In the genomic region with DNA sequence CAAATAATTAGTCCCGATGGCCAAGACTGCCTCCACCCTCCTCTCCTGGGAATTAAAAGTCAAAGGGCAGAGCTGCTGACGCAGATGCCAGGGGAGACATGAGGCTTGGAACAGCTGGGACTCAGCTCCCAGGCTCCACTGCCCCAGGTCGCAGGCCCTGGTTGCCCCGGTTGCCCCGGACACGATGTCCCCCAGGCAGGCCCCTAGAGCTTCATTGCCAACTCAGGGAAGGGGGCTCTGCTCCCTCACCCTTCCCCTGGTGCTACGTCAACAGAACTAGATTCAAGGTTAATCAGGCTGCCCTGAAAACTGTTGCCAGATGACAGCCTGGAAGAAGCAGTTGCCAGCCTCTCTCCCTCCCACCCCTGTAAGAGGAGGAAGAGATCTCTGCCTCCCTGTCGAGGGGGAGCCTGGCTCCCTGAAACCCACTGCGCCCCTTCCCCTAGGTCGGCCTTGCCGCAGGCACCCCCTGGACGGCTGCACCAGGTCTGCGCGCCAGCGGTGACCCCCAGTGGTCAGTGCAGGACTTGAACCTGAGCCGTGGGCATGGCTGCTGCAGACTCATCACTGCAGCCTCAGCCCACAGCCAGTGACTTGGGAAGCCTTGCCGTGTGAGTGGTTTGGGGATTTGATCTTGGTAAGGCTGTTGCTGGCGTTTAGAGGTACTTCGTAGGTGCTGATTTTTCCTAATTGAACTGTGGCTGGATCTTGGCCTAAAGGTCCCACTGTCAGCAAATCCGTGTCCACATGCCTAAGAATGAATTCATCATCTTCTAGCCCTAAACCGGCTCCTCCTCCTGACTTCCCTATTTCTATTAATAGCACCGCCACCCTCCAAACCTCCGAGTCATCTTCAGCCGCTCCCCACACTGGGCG, we compare ENCODE assay signal across 8 cellular contexts.
DNase-seq lines count a peak whose midpoint lies in the region; ATAC-seq and TF ChIP-seq lines count a peak whose summit lies in the region.

No MANE protein-coding gene starts in this region.

- H3K36me3 ChIP-seq in CD4-positive, alpha-beta memory T cell (ENCODE audit: insufficient read depth, low read length), result no peaks in the 10 kb centered on the region
- H3K36me3 ChIP-seq in HCT116 (ENCODE audit: control insufficient read depth in 1 of 2, insufficient read depth in 2 of 2, low read length in 2 of 2), result no peaks in the 10 kb centered on the region

- H3K9me2 ChIP-seq in HCT116 (ENCODE audit: insufficient read depth), result no peaks in the 10 kb centered on the region

- ATAC-seq in HCT116, result peak; percentile 87

- H3K27ac ChIP-seq in CD4-positive, alpha-beta memory T cell (ENCODE audit: low read depth, low read length), result no peak overlapping the region
- H3K27ac ChIP-seq in HCT116 (ENCODE audit: low read depth, low read length), result peak overlapping the region; percentile 79
- peak overlapping the region; percentile 21 to 95 (median 81) for H3K27ac ChIP-seq in dorsolateral prefrontal cortex

- peaks cover 16 to 39% (median 25%) of the 10 kb centered on the region in 4 donors for H3K4me1 Mint-ChIP-seq in CD4-positive, alpha-beta memory T cell
- peaks cover 24% of the 10 kb centered on the region for H3K4me1 Mint-ChIP-seq in activated CD4-positive, alpha-beta T cell treated with anti-CD3 and anti-CD28 coated beads, Interleukin-2, amount 10 ng/mL, durations not matched to agents 24 days and 14 days

- POLR2A ChIA-PET in CD4-positive, alpha-beta memory T cell (lab: Charles Lee; ENCODE audit: partially characterized antibody), result interaction anchor here (0.8 to 18.7 kb wide), 5 partner anchors 19 to 97 kb away, joined by 4 to 673 read pairs (median 7); partner anchors contain the start of gene TOB1
- POLR2A ChIA-PET in HCT116 (lab: Charles Lee), result interaction anchor here (0.8 to 6.9 kb wide), 8 partner anchors 10 to 205 kb away, joined by 3 to 88 read pairs (median 5); partner anchors contain the start of gene TOB1

- H3K4me3 ChIP-seq in CD4-positive, alpha-beta memory T cell (ENCODE audit: low read length in 2 of 2), result no peak overlapping the region
- H3K4me3 ChIP-seq in HCT116 (replicated peaks in 1 of 2; ENCODE audit: low read depth in 1 of 2, low read length in 2 of 2) (peak overlapping the region; percentile 29 to 42), dorsolateral prefrontal cortex (peak overlapping the region in 19 of 59 donors; percentile 0 to 49 (median 15)), lower leg skin (ENCODE audit: low read depth, poor library complexity, severe bottlenecking) (no peak overlapping the region)

- WGBS in lower leg skin, 2 donors, result 4 to 17% methylated on average over 17 to 23 of the region's 25 CpGs

- H3K79me2 ChIP-seq in HCT116 (ENCODE audit: insufficient read depth, low read length), result no peaks in the 10 kb centered on the region

- DNase-seq in CD4-positive, alpha-beta memory T cell, result peak in 4 of 5 donors; percentile 39 to 66 (median 44)
- DNase-seq in HCT116 (ENCODE audit: low read depth, low spot score) (peak; percentile 88), NCI-H460 (ENCODE audit: extremely low read depth, low read depth) (peak; percentile 95), dorsolateral prefrontal cortex (peak; percentile 67 to 86 (median 80)), lower leg skin (ENCODE audit: low spot score in 2 of 2) (peak; percentile 90 to 93), NCI-H446 treated with DMSO at 0.1 percent for 48 hours (lab: John Stamatoyannopoulos, UW) (no peak)
- peak; percentile 85 for DNase-seq in activated CD4-positive, alpha-beta T cell treated with anti-CD3 and anti-CD28 coated beads, Interleukin-2, amount 10 ng/mL, durations not matched to agents 24 days and 14 days
- peak; percentile 47 for DNase-seq in stimulated activated CD4-positive, alpha-beta T cell treated with anti-CD3 and anti-CD28 coated beads, Interleukin-4, amount 100 ng/mL, for 1 hour

- BruUV-seq in HCT116 (replicated peaks; lab: Mats Ljungman, UMichigan), result TSS peak; percentile 31

- peak; percentile 86 to 99 (median 97) for TF ChIP-seq CTCF in HCT116 (IDR thresholded peaks at IDR 0.05 in 2 of 3, conservative IDR thresholded peaks at IDR 0.05 in 1 of 3; ENCODE audit: borderline replicate concordance in 1 of 3, insufficient read depth in 1 of 3, low read depth in 2 of 3, low read length in 2 of 3)
- peak; percentile 61 to 98 (median 88) for TF ChIP-seq CTCF in dorsolateral prefrontal cortex (IDR thresholded peaks at IDR 0.05 in 54 of 56, conservative IDR thresholded peaks at IDR 0.05 in 2 of 56; ENCODE audit: low read depth in 1 of 56, partially characterized antibody in 56 of 56)
- no peak for TF ChIP-seq CTCF in lower leg skin (IDR thresholded peaks at IDR 0.05)

- intact Hi-C loops in CD4-positive, alpha-beta memory T cell (cut with micrococcal nuclease), result loop anchor here (1.0 kb wide), 2 partner anchors 87 to 98 kb away; no protein-coding TSS in a partner anchor
- intact Hi-C loops in HCT116 (cut with micrococcal nuclease) (loop anchor here (1.0 to 2.0 kb wide), 5 partner anchors 87 to 467 kb away; partner anchors contain the start of gene SPATA20), dorsolateral prefrontal cortex (cut with DNase I) (loop anchor here (2.0 to 10.0 kb wide), 4 partner anchors 99 to 405 kb away; partner anchors contain the start of gene SPATA20 (in 1 of the 2)), lower leg skin (cut with DNase I; ENCODE audit: low total_unique reads) (loop anchor here (5.0 kb wide), 2 partner anchors 83 to 98 kb away; partner anchors contain the start of gene TOB1)
- intact Hi-C loops in activated CD4-positive, alpha-beta T cell treated with anti-CD3 and anti-CD28 coated beads, Interleukin-2, amount 10 ng/mL, durations not matched to agents 24 days and 14 days (cut with micrococcal nuclease), result loop anchor here (1.0 to 10.0 kb wide), 2 partner anchors 98 to 405 kb away; partner anchors contain the start of gene SPATA20

- H3K4me3 Mint-ChIP-seq in CD4-positive, alpha-beta memory T cell, result peak overlapping the region in 2 of 8 donors; percentile 25 to 35
- H3K4me3 Mint-ChIP-seq in activated CD4-positive, alpha-beta T cell treated with anti-CD3 and anti-CD28 coated beads, Interleukin-2, amount 10 ng/mL, durations not matched to agents 24 days and 14 days, result no peak overlapping the region

- TF ChIP-seq POLR2A in HCT116 (IDR thresholded peaks at IDR 0.05; ENCODE audit: borderline replicate concordance, extremely low read depth, insufficient read depth, insufficient read length) (no peak), lower leg skin (IDR thresholded peaks at IDR 0.05) (no peak)

- H3K9me3 Mint-ChIP-seq in CD4-positive, alpha-beta memory T cell, result no peaks in the 10 kb centered on the region
- no peaks in the 10 kb centered on the region for H3K9me3 Mint-ChIP-seq in activated CD4-positive, alpha-beta T cell treated with anti-CD3 and anti-CD28 coated beads, Interleukin-2, amount 10 ng/mL, durations not matched to agents 24 days and 14 days

- peak; percentile 100 for TF ChIP-seq RAD21 in HCT116 (IDR thresholded peaks at IDR 0.05; ENCODE audit: low read depth)

- H3K27ac Mint-ChIP-seq in CD4-positive, alpha-beta memory T cell, result peak overlapping the region in 4 of 7 donors; percentile 39 to 72 (median 58)
- no peak overlapping the region for H3K27ac Mint-ChIP-seq in activated CD4-positive, alpha-beta T cell treated with anti-CD3 and anti-CD28 coated beads, Interleukin-2, amount 10 ng/mL, durations not matched to agents 24 days and 14 days

- RAD21 ChIA-PET in HCT116 (lab: Charles Lee; ENCODE audit: low non-redundant PET in 1 of 2, low total read pairs in 2 of 2, uncharacterized antibody in 2 of 2, unreplicated experiment in 2 of 2), result interaction anchor here (0.6 to 3.0 kb wide), 9 partner anchors 56 to 167 kb away, joined by 3 to 11 read pairs (median 4); partner anchors contain the start of gene TOB1 (in 1 of the 2)

- H3K27me3 ChIP-seq in CD4-positive, alpha-beta memory T cell (ENCODE audit: insufficient read depth, low read length), result no peaks in the 10 kb centered on the region
- H3K27me3 ChIP-seq in HCT116 (ENCODE audit: insufficient read depth, low read length) (no peaks in the 10 kb centered on the region), dorsolateral prefrontal cortex (no peaks in the 10 kb centered on the region)

- peak overlapping the region; percentile 66 for H3K9ac ChIP-seq in HCT116 (ENCODE audit: low read length)

- H3K36me3 Mint-ChIP-seq in CD4-positive, alpha-beta memory T cell, result no peaks in the 10 kb centered on the region
- H3K36me3 Mint-ChIP-seq in activated CD4-positive, alpha-beta T cell treated with anti-CD3 and anti-CD28 coated beads, Interleukin-2, amount 10 ng/mL, durations not matched to agents 24 days and 14 days (ENCODE audit: low read depth), result no peaks in the 10 kb centered on the region

- H3K4me1 ChIP-seq in CD4-positive, alpha-beta memory T cell (ENCODE audit: insufficient read depth, low read length), result peaks cover 20% of the 10 kb centered on the region
- H3K4me1 ChIP-seq in HCT116 (ENCODE audit: control insufficient read depth in 1 of 2, insufficient read depth in 2 of 2, low read length in 2 of 2), result peaks cover 74 to 97% of the 10 kb centered on the region in 2 experiments

- no peaks in the 10 kb centered on the region for H3K9me3 ChIP-seq in CD4-positive, alpha-beta memory T cell (ENCODE audit: control insufficient read depth in 1 of 2, low read length in 2 of 2)
- H3K9me3 ChIP-seq in HCT116 (ENCODE audit: control insufficient read depth in 1 of 2, insufficient read depth in 1 of 2, low read depth in 1 of 2, low read length in 2 of 2), result no peaks in the 10 kb centered on the region

- CTCF ChIA-PET in CD4-positive, alpha-beta memory T cell (lab: Charles Lee; ENCODE audit: partially characterized antibody), result interaction anchor here (0.9 to 17.7 kb wide), 16 partner anchors 11 to 167 kb away, joined by 3 to 515 read pairs (median 6); partner anchors contain the start of gene TOB1
- CTCF ChIA-PET in HCT116 (lab: Charles Lee), result interaction anchor here (0.8 to 8.3 kb wide), 12 partner anchors 9 to 167 kb away, joined by 3 to 85 read pairs (median 7); partner anchors contain the start of gene TOB1

- H3K4me2 ChIP-seq in HCT116 (ENCODE audit: low read length), result peak overlapping the region; percentile 86

- no peaks in the 10 kb centered on the region for H4K20me1 ChIP-seq in HCT116 (ENCODE audit: insufficient read depth)

- H2AFZ ChIP-seq in HCT116 (ENCODE audit: low read depth, low read length, poor library complexity, severe bottlenecking), result peak overlapping the region; percentile 82

- peaks cover 0 to 2% of the 10 kb centered on the region in 2 donors for H3K27me3 Mint-ChIP-seq in CD4-positive, alpha-beta memory T cell
- H3K27me3 Mint-ChIP-seq in activated CD4-positive, alpha-beta T cell treated with anti-CD3 and anti-CD28 coated beads, Interleukin-2, amount 10 ng/mL, durations not matched to agents 24 days and 14 days, result no peaks in the 10 kb centered on the region

Comparison
In these comparisons a context has a peak if more than half of its experiments do, and no peak if none do; other contexts are left out.
1. H3K4me3 ChIP-seq: peak in HCT116 (2 of 2); none in CD4-positive, alpha-beta memory T cell (0 of 2) and lower leg skin (single experiment).
2. CTCF ChIP-seq: peak in HCT116 (3 of 3) and dorsolateral prefrontal cortex (56 of 56); none in lower leg skin (0 of 3).